1 cellular context compared by ENCODE assay signal in genomic region chr1:152757747-152758146, GRCh38.
TF ChIP-seq lines count a peak whose summit lies in the region.

TSS of gene KPRP (plus strand) at chr1:152758025. CDS start at chr1:152759589, 1,564 bp downstream.

TF ChIP-seq in GM23338, 12 proteins besides CTCF, POLR2A, EP300 and RAD21 (continued from another document):
- TF ChIP-seq REST (IDR thresholded peaks at IDR 0.05; ENCODE audit: unreplicated experiment), result no peak
- no peak for TF ChIP-seq ZNF114 (CRISPR knock-in tag; IDR thresholded peaks at IDR 0.05)
- TF ChIP-seq STAT1 (IDR thresholded peaks at IDR 0.05; ENCODE audit: unreplicated experiment), result no peak
- TF ChIP-seq ZNF331 (CRISPR knock-in tag; IDR thresholded peaks at IDR 0.05; ENCODE audit: low read depth), result no peak
- TF ChIP-seq NANOG (IDR thresholded peaks at IDR 0.05; ENCODE audit: borderline replicate concordance), result no peak
- TF ChIP-seq POLR2AphosphoS5 (IDR thresholded peaks at IDR 0.05; ENCODE audit: low read depth), result no peak
